ENCODE assay signal across 25 cellular contexts in the genomic region with DNA sequence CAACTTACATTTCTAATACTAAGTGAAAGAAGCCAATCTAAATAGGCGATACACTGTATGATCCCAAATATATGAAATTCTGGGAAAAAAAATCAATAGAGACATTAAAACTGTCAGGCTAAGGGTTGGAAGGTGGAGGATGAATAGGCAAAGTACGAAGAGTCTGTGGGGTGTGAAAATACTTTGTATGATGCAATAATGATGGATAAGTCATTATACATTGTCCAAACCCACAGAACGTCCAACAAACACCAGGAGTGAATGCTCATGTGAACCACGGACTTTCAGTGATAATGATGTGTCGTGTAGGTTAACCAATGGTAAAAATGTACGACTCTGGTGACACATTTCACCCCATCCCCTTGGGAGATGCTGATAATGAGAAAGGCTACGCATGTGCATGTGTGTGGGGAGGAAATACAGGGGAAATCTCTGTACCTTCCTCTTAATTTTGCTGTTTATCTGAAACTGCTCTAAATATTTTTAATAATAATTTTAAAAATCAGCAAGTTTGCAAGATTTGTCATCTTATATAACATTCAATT.
"Had no signal": no experiment of that assay in that cellular context is flagged by ENCODE, and none has a peak within 500 bp of the region (broad histone marks: within the 10 kb centered on the region; RNA-seq: fewer than 3 reads in every experiment).

No MANE protein-coding gene starts in this region.

- H3K4me3 ChIP-seq: gastrocnemius medialis, heart left ventricle, hepatocyte, lung, mucosa of descending colon, pancreas, smooth muscle cell, suprapubic skin, transverse colon, upper lobe of right lung, uterus had no signal

- H3K4me2 ChIP-seq: hepatocyte, smooth muscle cell had no signal

- H3K27me3 ChIP-seq: gastrocnemius medialis, heart left ventricle, hepatocyte, neutrophil, pancreas, suprapubic skin, transverse colon, upper lobe of right lung, uterus had no signal

- H3K4me1 ChIP-seq: gastrocnemius medialis, heart left ventricle, pancreas, suprapubic skin, transverse colon, upper lobe of right lung, uterus had no signal

- H3K79me2 ChIP-seq: hepatocyte had no signal

- H3K9me3 ChIP-seq: gastrocnemius medialis, heart left ventricle, mucosa of descending colon, neutrophil, pancreas, suprapubic skin, transverse colon, upper lobe of right lung, uterus had no signal

- DNase-seq: cortex of kidney; foreskin fibroblast; gastrocnemius medialis; heart left ventricle; kidney; mucosa of descending colon; naive B cell; pancreas; stimulated activated CD4-positive, alpha-beta T cell treated with anti-CD3 and anti-CD28 coated beads, Interleukin-12 subunit alpha, Interleukin-12 subunit beta, amount 100 ng/mL, for 4 hours; stimulated activated CD4-positive, alpha-beta T cell treated with anti-CD3 and anti-CD28 coated beads, Interleukin-1b, Interleukin-23, amount 100 ng/mL, for 48 hours; stimulated activated CD4-positive, alpha-beta T cell treated with anti-CD3 and anti-CD28 coated beads, Interleukin-4, amount 100 ng/mL, for 1 hour; stimulated activated CD8-positive, alpha-beta memory T cell treated with anti-CD3 and anti-CD28 coated beads, Interleukin-4, amount 100 ng/mL, for 48 hours; stimulated activated naive CD4-positive, alpha-beta T cell; stimulated activated naive CD8-positive, alpha-beta T cell treated with anti-CD3 and anti-CD28 coated beads, Interleukin-15, amount 100 ng/mL, for 72 hours; transverse colon; upper lobe of right lung; uterus had no signal

- H3K36me3 ChIP-seq: gastrocnemius medialis, heart left ventricle, neutrophil, pancreas, suprapubic skin, transverse colon, upper lobe of right lung, uterus had no signal

- ATAC-seq: gastrocnemius medialis; heart left ventricle; left lobe of liver; mucosa of descending colon; natural killer cell treated with Interleukin-12 subunit alpha and Interleukin-12 subunit beta and Interleukin-15 and Interleukin-18, amount 100 ng/mL, for 72 hours; pancreas; sciatic nerve; stimulated activated naive CD8-positive, alpha-beta T cell treated with anti-CD3 and anti-CD28 coated beads, Interleukin-15, amount 100 ng/mL, for 72 hours; upper lobe of right lung had no signal

- H3K27ac ChIP-seq: gastrocnemius medialis, heart left ventricle, hepatocyte, neutrophil, pancreas, suprapubic skin, transverse colon, upper lobe of right lung, uterus had no signal

- H2AFZ ChIP-seq: hepatocyte had no signal

- FAIRE-seq: pancreas had no signal
